In the genomic region with DNA sequence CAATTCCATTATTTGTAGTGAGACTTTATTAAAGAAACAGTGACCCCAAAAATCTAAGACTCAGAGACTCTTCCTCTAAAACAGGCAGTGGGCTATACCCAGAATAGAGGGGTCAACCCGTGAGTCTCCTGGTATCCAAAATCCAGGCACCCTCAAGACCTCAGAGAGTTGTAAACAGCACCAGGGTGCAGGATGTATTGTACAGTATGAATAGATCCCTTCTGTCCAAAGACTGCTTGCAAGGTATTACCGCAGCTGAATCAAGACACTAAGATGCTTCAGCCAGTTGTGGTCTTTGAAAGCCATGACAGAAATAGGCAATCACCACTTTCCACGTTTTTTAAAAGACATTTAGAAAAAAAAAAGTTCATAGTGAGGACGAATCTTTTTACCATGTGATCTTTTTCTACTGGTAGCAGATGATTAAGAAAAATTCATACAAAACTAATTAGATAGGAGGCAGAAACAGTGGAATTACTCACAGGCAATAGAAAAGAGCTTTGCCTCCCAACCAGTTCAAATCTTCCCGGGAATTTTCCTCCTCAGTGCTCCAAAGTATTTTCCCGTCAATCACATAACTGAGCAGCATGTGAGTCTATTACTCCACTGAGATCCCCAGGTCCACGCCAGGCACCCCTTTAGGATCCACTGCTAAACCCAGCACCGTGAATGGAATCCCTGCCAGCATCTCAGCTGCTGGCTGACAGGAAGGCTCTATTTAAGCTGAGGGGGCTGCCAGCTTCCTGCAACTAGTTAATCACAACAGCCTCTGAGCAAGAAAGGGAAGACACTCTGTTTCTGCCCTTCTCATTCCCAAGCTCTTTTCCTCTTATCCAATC, we compare ENCODE assay signal across 13 cellular contexts.
DNase-seq lines count a peak whose midpoint lies in the region; ATAC-seq, FAIRE-seq and TF ChIP-seq lines count a peak whose summit lies in the region.
"Had no signal": no experiment of that assay in that cellular context is flagged by ENCODE, and none has a peak within 500 bp of the region (broad histone marks: within the 10 kb centered on the region; RNA-seq: fewer than 3 reads in every experiment).

No MANE protein-coding gene starts in this region.

- no peaks in the 10 kb centered on the region for H3K9me3 Mint-ChIP-seq in activated CD4-positive, alpha-beta memory T cell treated with anti-CD3 and anti-CD28 coated beads, Interleukin-2, amount 10 ng/mL, durations not matched to agents 7 days and 5 days

- in situ Hi-C loops in IMR-90 (cut with MboI; ENCODE audit: low sequenced_read_pairs), result no loop called here

- no peak for FAIRE-seq in small intestine (lab: Jason Lieb, UNC)
- FAIRE-seq: keratinocyte had no signal

- CTCF ChIA-PET in IMR-90 (lab: Yijun Ruan, JAX), result interaction anchor here (0.9 kb wide), 1 partner anchor 55 kb away, joined by 4 read pairs; no protein-coding TSS in a partner anchor
- CTCF ChIA-PET in activated CD4-positive, alpha-beta memory T cell treated with anti-CD3 and anti-CD28 coated beads, Interleukin-2, amount 10 ng/mL, durations not matched to agents 7 days and 5 days (lab: Charles Lee), result interaction anchor here (0.6 to 6.5 kb wide), 9 partner anchors 10 to 302 kb away, joined by 3 to 51 read pairs (median 4); no protein-coding TSS in a partner anchor

- no peaks in the 10 kb centered on the region for H3K9me3 ChIP-seq in IMR-90 (ENCODE audit: control insufficient read depth, insufficient read depth, low read length)
- no peaks in the 10 kb centered on the region for H3K9me3 ChIP-seq in right atrium auricular region
- H3K9me3 ChIP-seq in small intestine (ENCODE audit: control insufficient read depth, low read depth), result no peaks in the 10 kb centered on the region

- H2BK5ac ChIP-seq in IMR-90 (ENCODE audit: low read depth, low read length, poor library complexity, severe bottlenecking), result no peak overlapping the region

- no peak overlapping the region for H3K56ac ChIP-seq in IMR-90 (ENCODE audit: extremely low read depth, insufficient read depth, low read length)

- TF ChIP-seq RAD21 in IMR-90 (IDR thresholded peaks at IDR 0.05; ENCODE audit: low read length), result no peak

- peak overlapping the region; percentile 9 to 31; a peak in 2 of 4 replicates for H4K8ac ChIP-seq in IMR-90 (ENCODE audit: low read depth in 2 of 2, low read length in 2 of 2)

- no peak overlapping the region for H3K4me2 ChIP-seq in IMR-90 (ENCODE audit: low read depth, low read length)

- TF ChIP-seq CTCF in IMR-90 (conservative IDR thresholded peaks at IDR 0.05; ENCODE audit: low read depth, low read length), result no peak
- no peak for TF ChIP-seq CTCF in right atrium auricular region (IDR thresholded peaks at IDR 0.05)

- H4K5ac ChIP-seq in IMR-90 (ENCODE audit: low read depth, low read length), result no peak overlapping the region; the same call in 1 of the 2 replicates

- ATAC-seq in IMR-90 (ENCODE audit: low read depth) (no peak; the same call in 1 of the 2 replicates), GM21381 (IDR thresholded peaks at IDR 0.05; ENCODE audit: unreplicated experiment) (no peak)
- ATAC-seq: Panc1 had no signal

- peak overlapping the region; percentile 30; the same call in 1 of the 2 replicates for H3K14ac ChIP-seq in IMR-90 (replicated peaks; ENCODE audit: low read depth, low read length)

- no peak overlapping the region for H2AFZ ChIP-seq in IMR-90 (replicated peaks; ENCODE audit: low read length, poor library complexity)

- H3K36me3 ChIP-seq in IMR-90 (ENCODE audit: control insufficient read depth, insufficient read depth, low read length), result peaks cover 27% of the 10 kb centered on the region
- H3K36me3 ChIP-seq in right atrium auricular region, result peaks cover 31% of the 10 kb centered on the region
- peaks cover 0 to 6% of the 10 kb centered on the region in 2 donors for H3K36me3 ChIP-seq in small intestine (ENCODE audit: control insufficient read depth in 2 of 2, insufficient read depth in 2 of 2, low read length in 2 of 2)

- peaks cover 51% of the 10 kb centered on the region for H4K20me1 ChIP-seq in IMR-90 (ENCODE audit: insufficient read depth, low read length)

- H2AK5ac ChIP-seq in IMR-90 (ENCODE audit: low read depth, low read length), result peak overlapping the region; percentile 41

- H3K4me3 ChIP-seq in IMR-90 (ENCODE audit: insufficient read depth, low read depth, low read length) (no peak overlapping the region), right atrium auricular region (no peak overlapping the region), small intestine (ENCODE audit: low read depth in 1 of 2, low read length in 2 of 2) (no peak overlapping the region)

- H2BK20ac ChIP-seq in IMR-90 (ENCODE audit: low read depth, low read length), result no peak overlapping the region

- peaks cover 48 to 90% of the 10 kb centered on the region in 2 experiments for H3K79me1 ChIP-seq in IMR-90 (ENCODE audit: low read depth in 1 of 2, low read length in 2 of 2)

- H2AK9ac ChIP-seq in IMR-90 (replicated peaks; ENCODE audit: low read depth, low read length, poor library complexity), result no peak overlapping the region

- H3K27ac Mint-ChIP-seq in activated CD4-positive, alpha-beta memory T cell treated with anti-CD3 and anti-CD28 coated beads, Interleukin-2, amount 10 ng/mL, durations not matched to agents 7 days and 5 days, result peak overlapping the region; percentile 80

- POLR2A ChIA-PET in IMR-90 (lab: Charles Lee; ENCODE audit: unreplicated experiment), result no interaction called here
- POLR2A ChIA-PET in activated CD4-positive, alpha-beta memory T cell treated with anti-CD3 and anti-CD28 coated beads, Interleukin-2, amount 10 ng/mL, durations not matched to agents 7 days and 5 days (lab: Charles Lee), result interaction anchor here (1.1 to 21.4 kb wide), 19 partner anchors 9 to 435 kb away, joined by 3 to 884 read pairs (median 10); no protein-coding TSS in a partner anchor

- H3K27me3 ChIP-seq in IMR-90 (ENCODE audit: control insufficient read depth, insufficient read depth, low read length) (no peaks in the 10 kb centered on the region), right atrium auricular region (no peaks in the 10 kb centered on the region), small intestine (ENCODE audit: control insufficient read depth in 2 of 2, insufficient read depth in 2 of 2, low read length in 2 of 2) (no peaks in the 10 kb centered on the region)

- H3K4me3 Mint-ChIP-seq in activated CD4-positive, alpha-beta memory T cell treated with anti-CD3 and anti-CD28 coated beads, Interleukin-2, amount 10 ng/mL, durations not matched to agents 7 days and 5 days, result peak overlapping the region; percentile 55

- peak overlapping the region; percentile 42 for H3K4ac ChIP-seq in IMR-90 (ENCODE audit: low read depth, low read length)

- no TSS peak for BruUV-seq in IMR-90 (replicated peaks; lab: Mats Ljungman, UMichigan)

- H3K9me1 ChIP-seq in IMR-90 (ENCODE audit: insufficient read depth, low read length), result peaks cover 33% of the 10 kb centered on the region

- H3K27me3 Mint-ChIP-seq in activated CD4-positive, alpha-beta memory T cell treated with anti-CD3 and anti-CD28 coated beads, Interleukin-2, amount 10 ng/mL, durations not matched to agents 7 days and 5 days, result no peaks in the 10 kb centered on the region

- dilution Hi-C loops in IMR-90 (cut with HindIII; ENCODE audit: low sequenced_read_pairs, unreplicated experiment), result no loop called here

- H3K36me3 Mint-ChIP-seq in activated CD4-positive, alpha-beta memory T cell treated with anti-CD3 and anti-CD28 coated beads, Interleukin-2, amount 10 ng/mL, durations not matched to agents 7 days and 5 days (ENCODE audit: low read depth), result peaks cover 97% of the 10 kb centered on the region

- no peak overlapping the region for H4K91ac ChIP-seq in IMR-90 (ENCODE audit: insufficient read depth, low read depth, low read length)

- H3K4me1 ChIP-seq in IMR-90 (ENCODE audit: control insufficient read depth, insufficient read depth, low read length) (peaks cover 31% of the 10 kb centered on the region), right atrium auricular region (peaks cover 2 to 86% of the 10 kb centered on the region in 2 donors), small intestine (ENCODE audit: control insufficient read depth in 2 of 2, insufficient read depth in 1 of 2, low read depth in 1 of 2, low read length in 1 of 2) (peaks cover 10 to 30% of the 10 kb centered on the region in 2 donors)

- peak overlapping the region; percentile 19; the same call in 1 of the 2 replicates for H3K27ac ChIP-seq in IMR-90 (ENCODE audit: insufficient read depth, low read length)
- peak overlapping the region; percentile 40 to 47 for H3K27ac ChIP-seq in right atrium auricular region
- H3K27ac ChIP-seq in small intestine (ENCODE audit: low read depth in 1 of 2, low read length in 1 of 2), result peak overlapping the region; percentile 2 to 74

- H3K18ac ChIP-seq in IMR-90 (ENCODE audit: low read depth, low read length), result no peak overlapping the region; the same call in 1 of the 2 replicates

- peak overlapping the region; percentile 28 for H3K23ac ChIP-seq in IMR-90 (ENCODE audit: low read depth, low read length)

- H3K9ac ChIP-seq in IMR-90 (ENCODE audit: low read depth, low read length), result no peak overlapping the region

- H2BK15ac ChIP-seq in IMR-90 (ENCODE audit: low read depth, low read length), result no peak overlapping the region

- no peak overlapping the region for H2BK120ac ChIP-seq in IMR-90 (ENCODE audit: low read depth, low read length)

- H3K4me1 Mint-ChIP-seq in activated CD4-positive, alpha-beta memory T cell treated with anti-CD3 and anti-CD28 coated beads, Interleukin-2, amount 10 ng/mL, durations not matched to agents 7 days and 5 days, result peaks cover 98% of the 10 kb centered on the region

- no peak for TF ChIP-seq POLR2A in IMR-90 (IDR thresholded peaks at IDR 0.05; ENCODE audit: low read depth, low read length)

- DNase-seq in IMR-90 (no peak), right atrium auricular region (ENCODE audit: low spot score) (no peak), small intestine (no peak), NCI-H2171 (lab: John Stamatoyannopoulos, UW) (no peak), SIG-M5 treated with dmso at 0.1 percent for 504 hours (lab: John Stamatoyannopoulos, UW; ENCODE audit: unreplicated experiment) (no peak)
- DNase-seq in activated CD4-positive, alpha-beta memory T cell treated with anti-CD3 and anti-CD28 coated beads, Interleukin-2, amount 10 ng/mL, durations not matched to agents 7 days and 5 days, result no peak
- DNase-seq: effector CD4-positive, alpha-beta T cell; GDM1; MV-4-11; stimulated activated CD4-positive, alpha-beta T cell treated with anti-CD3 and anti-CD28 coated beads, Interleukin-4, amount 100 ng/mL, for 24 hours had no signal

- intact Hi-C loops in IMR-90 (cut with micrococcal nuclease), result no loop called here

- WGBS in IMR-90 (ENCODE audit: extremely low coverage in 2 of 2, insufficient read length in 1 of 2), 2 experiments, result 60% methylated on average over 1 of the region's 8 CpGs; no CpG with 5 or more reads in 1 of the 2 experiments
- WGBS in small intestine, 3 donors, result 63 to 69% (median 64%) methylated on average over 8 of the region's 8 CpGs
